14 cellular contexts compared by ENCODE assay signal in genomic region chr18:35345950-35346349, GRCh38. TPM values are rescaled to one million over a fixed set of nuclear protein-coding genes. Genes with fewer than 3 reads are reported as not detected.
DNase-seq lines count a peak whose midpoint lies in the region; ATAC-seq and TF ChIP-seq lines count a peak whose summit lies in the region.
"Had no signal": no experiment of that assay in that cellular context is flagged by ENCODE, and none has a peak within 500 bp of the region (broad histone marks: within the 10 kb centered on the region; RNA-seq: fewer than 3 reads in every experiment).

No MANE protein-coding gene starts in this region.

- H3K9me3 ChIP-seq in OCI-LY7 (ENCODE audit: low read length) (no peaks in the 10 kb centered on the region), sigmoid colon (no peaks in the 10 kb centered on the region)
- H3K9me3 ChIP-seq: Caco-2, ovary, Peyer's patch, suprapubic skin had no signal

- TF ChIP-seq CTCF in OCI-LY7 (conservative IDR thresholded peaks at IDR 0.05; ENCODE audit: low read length) (no peak), sigmoid colon (IDR thresholded peaks at IDR 0.05) (no peak)

- H3K27ac ChIP-seq in OCI-LY7 (ENCODE audit: low read depth, low read length, poor library complexity, severe bottlenecking) (peak overlapping the region; percentile 83), layer of hippocampus (ENCODE audit: low read depth, low read length) (peak overlapping the region; percentile 98), sigmoid colon (peak overlapping the region in 3 of 4 donors; percentile 95 to 99 (median 99))

- H3K9me2 ChIP-seq in OCI-LY7 (ENCODE audit: insufficient read depth, low read length) = no peaks in the 10 kb centered on the region

- H3K4me1 ChIP-seq in OCI-LY7 (ENCODE audit: insufficient read depth, low read length, poor library complexity, severe bottlenecking) = peaks cover 24% of the 10 kb centered on the region
- H3K4me1 ChIP-seq in sigmoid colon = peaks cover 0 to 43% (median 28%) of the 10 kb centered on the region in 4 donors
- H3K4me1 ChIP-seq: Caco-2 had no signal

- DNase-seq in CD1c-positive myeloid dendritic cell (ENCODE audit: extremely low spot score) (peak; percentile 5), OCI-LY7 (ENCODE audit: low spot score) (no peak), sigmoid colon (no peak), GM03348 (ENCODE audit: low spot score) (no peak), hepatic stellate cell (ENCODE audit: low spot score) (no peak), inferior parietal cortex (ENCODE audit: extremely low spot score) (no peak)
- DNase-seq: Caco-2; NCI-H2171 treated with DMSO at 0.1 percent for 48 hours; stimulated activated CD4-positive, alpha-beta T cell treated with anti-CD3 and anti-CD28 coated beads, Interleukin-4, amount 100 ng/mL, for 24 hours had no signal

- no peak for TF ChIP-seq POLR2A in sigmoid colon (IDR thresholded peaks at IDR 0.05)

- H2AFZ ChIP-seq in OCI-LY7 (ENCODE audit: low read length) = peak overlapping the region; percentile 99

- intact Hi-C loops in OCI-LY7 (cut with micrococcal nuclease; ENCODE audit: unreplicated experiment) = loop anchor here (2.0 kb wide), 1 partner anchor 55 kb away; the partner anchor contains the start of gene ZSCAN30
- intact Hi-C loops in sigmoid colon (cut with DNase I) = loop anchor here (2.0 to 10.0 kb wide), 4 partner anchors 31 to 629 kb away; partner anchors contain the start of genes RMP24, ZNF396 and ZSCAN30

- CTCF ChIA-PET in OCI-LY7 (lab: Charles Lee; ENCODE audit: unreplicated experiment) = no interaction called here

- H3K4me3 ChIP-seq in OCI-LY7 (ENCODE audit: low read depth, low read length, poor library complexity, severe bottlenecking) (peak overlapping the region; percentile 92), sigmoid colon (no peak overlapping the region)
- H3K4me3 ChIP-seq: ovary, Peyer's patch, suprapubic skin had no signal

- no TSS peak for BruUV-seq in OCI-LY7 (replicated peaks; lab: Mats Ljungman, UMichigan)

- POLR2A ChIA-PET in OCI-LY7 (lab: Charles Lee) = interaction anchor here (0.6 to 1.8 kb wide), 2 partner anchors 106 to 220 kb away, joined by 3 to 8 read pairs; no protein-coding TSS in a partner anchor

- H3K4me2 ChIP-seq in OCI-LY7 (ENCODE audit: low read length) = peak overlapping the region; percentile 88

- TF ChIP-seq EP300 in sigmoid colon (IDR thresholded peaks at IDR 0.05) = no peak

- H3K27me3 ChIP-seq in layer of hippocampus (ENCODE audit: control insufficient read depth, insufficient read depth, low read length) (no peaks in the 10 kb centered on the region), sigmoid colon (no peaks in the 10 kb centered on the region)
- H3K27me3 ChIP-seq: ovary, Peyer's patch, suprapubic skin had no signal

- 96 to 99% methylated on average over 1 of the region's 1 CpG for WGBS in sigmoid colon, 2 donors

- H3K79me2 ChIP-seq in OCI-LY7 (ENCODE audit: insufficient read depth, low read depth, low read length) = peaks cover 32% of the 10 kb centered on the region

- ATAC-seq in HG03439 (IDR thresholded peaks at IDR 0.05; ENCODE audit: unreplicated experiment) = no peak

- H4K20me1 ChIP-seq in OCI-LY7 (ENCODE audit: insufficient read depth, low read length) = peaks cover 15% of the 10 kb centered on the region

- H3K36me3 ChIP-seq in OCI-LY7 (ENCODE audit: insufficient read depth, low read length) = peaks cover 12% of the 10 kb centered on the region
- H3K36me3 ChIP-seq in sigmoid colon = no peaks in the 10 kb centered on the region
- H3K36me3 ChIP-seq: ovary, Peyer's patch, suprapubic skin had no signal

RNA-seq across cellular contexts. Expression of gene ZNF24, which starts 1.7 kb away (rescaled TPM):
- 13.6 and 16.7 TPM in 2 replicates for total RNA-seq in OCI-LY7 (2014; rRNA removed; shearing (Covaris generic))
- total RNA-seq in OCI-LY7 (2022) (29.8 and 31.4 TPM in 2 replicates), sigmoid colon (10 to 100 TPM; 32.4 to 49.4 (median 42.9) TPM)
- 10 to 100 TPM; 12.0 to 15.5 (median 14.6) TPM for polyA plus RNA-seq in sigmoid colon

RNA-seq across cellular contexts. Expression of gene ZNF396, which starts 31.2 kb away (rescaled TPM):
- 0.13 and 0.38 TPM in 2 replicates for total RNA-seq in OCI-LY7 (2014; rRNA removed; shearing (Covaris generic))
- total RNA-seq in OCI-LY7 (2022) (0.87 and 1.1 TPM in 2 replicates), sigmoid colon (1 to 10 TPM; 1.9 to 3.3 (median 2.2) TPM)
- polyA plus RNA-seq in sigmoid colon = 1 to 10 TPM; 1.6 to 2.5 (median 1.8) TPM

RNA-seq across cellular contexts. Expression of gene ZSCAN30, which starts 55.9 kb away (rescaled TPM):
- total RNA-seq in OCI-LY7 (2014; rRNA removed; shearing (Covaris generic)) = 4.3 and 7.5 TPM in 2 replicates
- 7.6 and 9.1 TPM in 2 replicates for total RNA-seq in OCI-LY7 (2022)
- total RNA-seq in sigmoid colon = 10 to 100 TPM; 12.5 to 25.8 (median 18.6) TPM
- 1 to 10 TPM; 2.5 to 7.5 (median 4.2) TPM for polyA plus RNA-seq in sigmoid colon
